1 cellular context compared by ENCODE assay signal in the genomic region with DNA sequence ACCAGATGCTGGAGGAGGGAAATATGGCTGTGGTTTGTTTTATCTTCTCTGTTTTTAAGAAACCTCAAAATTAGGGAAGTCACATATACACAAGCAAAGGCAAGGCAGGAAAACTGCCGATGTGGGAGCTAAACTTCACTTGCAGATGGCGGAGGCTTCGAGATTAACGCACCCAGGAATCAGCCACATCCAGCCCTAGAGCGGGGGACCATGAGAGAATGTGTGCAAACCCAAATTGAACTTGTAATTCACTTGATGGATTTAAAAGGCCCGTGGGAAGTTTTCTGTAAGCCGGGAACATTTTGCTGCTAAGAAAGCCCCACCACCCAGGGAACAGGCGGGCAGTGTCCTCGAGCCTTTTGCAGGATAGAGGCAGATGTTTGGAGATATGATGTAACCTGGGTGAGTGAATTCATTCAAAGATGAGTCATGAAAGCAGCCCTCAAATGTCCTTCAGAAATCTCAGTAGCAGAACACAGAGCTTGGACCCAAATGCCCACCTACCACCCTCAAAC.
TF ChIP-seq lines count a peak whose summit lies in the region.

No MANE protein-coding gene starts in this region.

TF ChIP-seq in GM12878, 131 proteins besides CTCF, POLR2A, EP300 and RAD21 (continued from another document and continues in another):
- TF ChIP-seq, protein P1, sequence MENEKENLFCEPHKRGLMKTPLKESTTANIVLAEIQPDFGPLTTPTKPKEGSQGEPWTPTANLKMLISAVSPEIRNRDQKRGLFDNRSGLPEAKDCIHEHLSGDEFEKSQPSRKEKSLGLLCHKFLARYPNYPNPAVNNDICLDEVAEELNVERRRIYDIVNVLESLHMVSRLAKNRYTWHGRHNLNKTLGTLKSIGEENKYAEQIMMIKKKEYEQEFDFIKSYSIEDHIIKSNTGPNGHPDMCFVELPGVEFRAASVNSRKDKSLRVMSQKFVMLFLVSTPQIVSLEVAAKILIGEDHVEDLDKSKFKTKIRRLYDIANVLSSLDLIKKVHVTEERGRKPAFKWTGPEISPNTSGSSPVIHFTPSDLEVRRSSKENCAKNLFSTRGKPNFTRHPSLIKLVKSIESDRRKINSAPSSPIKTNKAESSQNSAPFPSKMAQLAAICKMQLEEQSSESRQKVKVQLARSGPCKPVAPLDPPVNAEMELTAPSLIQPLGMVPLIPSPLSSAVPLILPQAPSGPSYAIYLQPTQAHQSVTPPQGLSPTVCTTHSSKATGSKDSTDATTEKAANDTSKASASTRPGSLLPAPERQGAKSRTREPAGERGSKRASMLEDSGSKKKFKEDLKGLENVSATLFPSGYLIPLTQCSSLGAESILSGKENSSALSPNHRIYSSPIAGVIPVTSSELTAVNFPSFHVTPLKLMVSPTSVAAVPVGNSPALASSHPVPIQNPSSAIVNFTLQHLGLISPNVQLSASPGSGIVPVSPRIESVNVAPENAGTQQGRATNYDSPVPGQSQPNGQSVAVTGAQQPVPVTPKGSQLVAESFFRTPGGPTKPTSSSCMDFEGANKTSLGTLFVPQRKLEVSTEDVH (IDR thresholded peaks at IDR 0.05; ENCODE audit: low read depth, partially characterized antibody): no peak
- no peak for TF ChIP-seq FOS (IDR thresholded peaks at IDR 0.05; ENCODE audit: borderline replicate concordance, extremely low read depth, insufficient read length)
- TF ChIP-seq, protein P2, sequence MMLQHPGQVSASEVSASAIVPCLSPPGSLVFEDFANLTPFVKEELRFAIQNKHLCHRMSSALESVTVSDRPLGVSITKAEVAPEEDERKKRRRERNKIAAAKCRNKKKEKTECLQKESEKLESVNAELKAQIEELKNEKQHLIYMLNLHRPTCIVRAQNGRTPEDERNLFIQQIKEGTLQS (IDR thresholded peaks at IDR 0.05; ENCODE audit: borderline replicate concordance, extremely low read depth, low read depth, low read length): no peak
- TF ChIP-seq, protein P3, sequence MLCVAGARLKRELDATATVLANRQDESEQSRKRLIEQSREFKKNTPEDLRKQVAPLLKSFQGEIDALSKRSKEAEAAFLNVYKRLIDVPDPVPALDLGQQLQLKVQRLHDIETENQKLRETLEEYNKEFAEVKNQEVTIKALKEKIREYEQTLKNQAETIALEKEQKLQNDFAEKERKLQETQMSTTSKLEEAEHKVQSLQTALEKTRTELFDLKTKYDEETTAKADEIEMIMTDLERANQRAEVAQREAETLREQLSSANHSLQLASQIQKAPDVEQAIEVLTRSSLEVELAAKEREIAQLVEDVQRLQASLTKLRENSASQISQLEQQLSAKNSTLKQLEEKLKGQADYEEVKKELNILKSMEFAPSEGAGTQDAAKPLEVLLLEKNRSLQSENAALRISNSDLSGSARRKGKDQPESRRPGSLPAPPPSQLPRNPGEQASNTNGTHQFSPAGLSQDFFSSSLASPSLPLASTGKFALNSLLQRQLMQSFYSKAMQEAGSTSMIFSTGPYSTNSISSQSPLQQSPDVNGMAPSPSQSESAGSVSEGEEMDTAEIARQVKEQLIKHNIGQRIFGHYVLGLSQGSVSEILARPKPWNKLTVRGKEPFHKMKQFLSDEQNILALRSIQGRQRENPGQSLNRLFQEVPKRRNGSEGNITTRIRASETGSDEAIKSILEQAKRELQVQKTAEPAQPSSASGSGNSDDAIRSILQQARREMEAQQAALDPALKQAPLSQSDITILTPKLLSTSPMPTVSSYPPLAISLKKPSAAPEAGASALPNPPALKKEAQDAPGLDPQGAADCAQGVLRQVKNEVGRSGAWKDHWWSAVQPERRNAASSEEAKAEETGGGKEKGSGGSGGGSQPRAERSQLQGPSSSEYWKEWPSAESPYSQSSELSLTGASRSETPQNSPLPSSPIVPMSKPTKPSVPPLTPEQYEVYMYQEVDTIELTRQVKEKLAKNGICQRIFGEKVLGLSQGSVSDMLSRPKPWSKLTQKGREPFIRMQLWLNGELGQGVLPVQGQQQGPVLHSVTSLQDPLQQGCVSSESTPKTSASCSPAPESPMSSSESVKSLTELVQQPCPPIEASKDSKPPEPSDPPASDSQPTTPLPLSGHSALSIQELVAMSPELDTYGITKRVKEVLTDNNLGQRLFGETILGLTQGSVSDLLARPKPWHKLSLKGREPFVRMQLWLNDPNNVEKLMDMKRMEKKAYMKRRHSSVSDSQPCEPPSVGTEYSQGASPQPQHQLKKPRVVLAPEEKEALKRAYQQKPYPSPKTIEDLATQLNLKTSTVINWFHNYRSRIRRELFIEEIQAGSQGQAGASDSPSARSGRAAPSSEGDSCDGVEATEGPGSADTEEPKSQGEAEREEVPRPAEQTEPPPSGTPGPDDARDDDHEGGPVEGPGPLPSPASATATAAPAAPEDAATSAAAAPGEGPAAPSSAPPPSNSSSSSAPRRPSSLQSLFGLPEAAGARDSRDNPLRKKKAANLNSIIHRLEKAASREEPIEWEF (IDR thresholded peaks at IDR 0.05; ENCODE audit: insufficient replicate concordance, low read depth, low read length): no peak
- TF ChIP-seq DPF2 (IDR thresholded peaks at IDR 0.05): no peak; the same call in 1 of the 2 replicates
- TF ChIP-seq, protein P4, sequence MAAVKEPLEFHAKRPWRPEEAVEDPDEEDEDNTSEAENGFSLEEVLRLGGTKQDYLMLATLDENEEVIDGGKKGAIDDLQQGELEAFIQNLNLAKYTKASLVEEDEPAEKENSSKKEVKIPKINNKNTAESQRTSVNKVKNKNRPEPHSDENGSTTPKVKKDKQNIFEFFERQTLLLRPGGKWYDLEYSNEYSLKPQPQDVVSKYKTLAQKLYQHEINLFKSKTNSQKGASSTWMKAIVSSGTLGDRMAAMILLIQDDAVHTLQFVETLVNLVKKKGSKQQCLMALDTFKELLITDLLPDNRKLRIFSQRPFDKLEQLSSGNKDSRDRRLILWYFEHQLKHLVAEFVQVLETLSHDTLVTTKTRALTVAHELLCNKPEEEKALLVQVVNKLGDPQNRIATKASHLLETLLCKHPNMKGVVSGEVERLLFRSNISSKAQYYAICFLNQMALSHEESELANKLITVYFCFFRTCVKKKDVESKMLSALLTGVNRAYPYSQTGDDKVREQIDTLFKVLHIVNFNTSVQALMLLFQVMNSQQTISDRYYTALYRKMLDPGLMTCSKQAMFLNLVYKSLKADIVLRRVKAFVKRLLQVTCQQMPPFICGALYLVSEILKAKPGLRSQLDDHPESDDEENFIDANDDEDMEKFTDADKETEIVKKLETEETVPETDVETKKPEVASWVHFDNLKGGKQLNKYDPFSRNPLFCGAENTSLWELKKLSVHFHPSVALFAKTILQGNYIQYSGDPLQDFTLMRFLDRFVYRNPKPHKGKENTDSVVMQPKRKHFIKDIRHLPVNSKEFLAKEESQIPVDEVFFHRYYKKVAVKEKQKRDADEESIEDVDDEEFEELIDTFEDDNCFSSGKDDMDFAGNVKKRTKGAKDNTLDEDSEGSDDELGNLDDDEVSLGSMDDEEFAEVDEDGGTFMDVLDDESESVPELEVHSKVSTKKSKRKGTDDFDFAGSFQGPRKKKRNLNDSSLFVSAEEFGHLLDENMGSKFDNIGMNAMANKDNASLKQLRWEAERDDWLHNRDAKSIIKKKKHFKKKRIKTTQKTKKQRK (IDR thresholded peaks at IDR 0.05; ENCODE audit: low read depth, low read length): no peak
- no peak for TF ChIP-seq TCF7 (IDR thresholded peaks at IDR 0.05; ENCODE audit: borderline replicate concordance)
- TF ChIP-seq FOXM1 (IDR thresholded peaks at IDR 0.05; ENCODE audit: low read depth, low read length): peak; percentile 53; the same call in 1 of the 2 replicates
- TF ChIP-seq, protein P5, sequence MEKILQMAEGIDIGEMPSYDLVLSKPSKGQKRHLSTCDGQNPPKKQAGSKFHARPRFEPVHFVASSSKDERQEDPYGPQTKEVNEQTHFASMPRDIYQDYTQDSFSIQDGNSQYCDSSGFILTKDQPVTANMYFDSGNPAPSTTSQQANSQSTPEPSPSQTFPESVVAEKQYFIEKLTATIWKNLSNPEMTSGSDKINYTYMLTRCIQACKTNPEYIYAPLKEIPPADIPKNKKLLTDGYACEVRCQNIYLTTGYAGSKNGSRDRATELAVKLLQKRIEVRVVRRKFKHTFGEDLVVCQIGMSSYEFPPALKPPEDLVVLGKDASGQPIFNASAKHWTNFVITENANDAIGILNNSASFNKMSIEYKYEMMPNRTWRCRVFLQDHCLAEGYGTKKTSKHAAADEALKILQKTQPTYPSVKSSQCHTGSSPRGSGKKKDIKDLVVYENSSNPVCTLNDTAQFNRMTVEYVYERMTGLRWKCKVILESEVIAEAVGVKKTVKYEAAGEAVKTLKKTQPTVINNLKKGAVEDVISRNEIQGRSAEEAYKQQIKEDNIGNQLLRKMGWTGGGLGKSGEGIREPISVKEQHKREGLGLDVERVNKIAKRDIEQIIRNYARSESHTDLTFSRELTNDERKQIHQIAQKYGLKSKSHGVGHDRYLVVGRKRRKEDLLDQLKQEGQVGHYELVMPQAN (conservative IDR thresholded peaks at IDR 0.05): no peak
- no peak for TF ChIP-seq CHD2 (IDR thresholded peaks at IDR 0.05; ENCODE audit: borderline replicate concordance, low read depth, low read length)
- peak; percentile 73; the same call in 1 of the 2 replicates for TF ChIP-seq BCL11A (IDR thresholded peaks at IDR 0.05; ENCODE audit: low read depth, low read length)
- TF ChIP-seq, protein P6, sequence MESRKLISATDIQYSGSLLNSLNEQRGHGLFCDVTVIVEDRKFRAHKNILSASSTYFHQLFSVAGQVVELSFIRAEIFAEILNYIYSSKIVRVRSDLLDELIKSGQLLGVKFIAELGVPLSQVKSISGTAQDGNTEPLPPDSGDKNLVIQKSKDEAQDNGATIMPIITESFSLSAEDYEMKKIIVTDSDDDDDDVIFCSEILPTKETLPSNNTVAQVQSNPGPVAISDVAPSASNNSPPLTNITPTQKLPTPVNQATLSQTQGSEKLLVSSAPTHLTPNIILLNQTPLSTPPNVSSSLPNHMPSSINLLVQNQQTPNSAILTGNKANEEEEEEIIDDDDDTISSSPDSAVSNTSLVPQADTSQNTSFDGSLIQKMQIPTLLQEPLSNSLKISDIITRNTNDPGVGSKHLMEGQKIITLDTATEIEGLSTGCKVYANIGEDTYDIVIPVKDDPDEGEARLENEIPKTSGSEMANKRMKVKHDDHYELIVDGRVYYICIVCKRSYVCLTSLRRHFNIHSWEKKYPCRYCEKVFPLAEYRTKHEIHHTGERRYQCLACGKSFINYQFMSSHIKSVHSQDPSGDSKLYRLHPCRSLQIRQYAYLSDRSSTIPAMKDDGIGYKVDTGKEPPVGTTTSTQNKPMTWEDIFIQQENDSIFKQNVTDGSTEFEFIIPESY (IDR thresholded peaks at IDR 0.05): no peak
- TF ChIP-seq, protein P7, sequence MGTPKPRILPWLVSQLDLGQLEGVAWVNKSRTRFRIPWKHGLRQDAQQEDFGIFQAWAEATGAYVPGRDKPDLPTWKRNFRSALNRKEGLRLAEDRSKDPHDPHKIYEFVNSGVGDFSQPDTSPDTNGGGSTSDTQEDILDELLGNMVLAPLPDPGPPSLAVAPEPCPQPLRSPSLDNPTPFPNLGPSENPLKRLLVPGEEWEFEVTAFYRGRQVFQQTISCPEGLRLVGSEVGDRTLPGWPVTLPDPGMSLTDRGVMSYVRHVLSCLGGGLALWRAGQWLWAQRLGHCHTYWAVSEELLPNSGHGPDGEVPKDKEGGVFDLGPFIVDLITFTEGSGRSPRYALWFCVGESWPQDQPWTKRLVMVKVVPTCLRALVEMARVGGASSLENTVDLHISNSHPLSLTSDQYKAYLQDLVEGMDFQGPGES (IDR thresholded peaks at IDR 0.05): no peak
- no peak for TF ChIP-seq EZH2 (IDR thresholded peaks at IDR 0.05; ENCODE audit: borderline replicate concordance, control insufficient read depth, low read depth, low read length)
- no peak for TF ChIP-seq KAT2A (conservative IDR thresholded peaks at IDR 0.05; ENCODE audit: control insufficient read depth, low read depth, low read length)
- TF ChIP-seq JUNB (IDR thresholded peaks at IDR 0.05): peak; percentile 95
- no peak for TF ChIP-seq CEBPB (IDR thresholded peaks at IDR 0.05; ENCODE audit: borderline replicate concordance in 1 of 2, low read depth in 2 of 2, low read length in 2 of 2)
- TF ChIP-seq ETV6 (conservative IDR thresholded peaks at IDR 0.05 in 1 of 2, IDR thresholded peaks at IDR 0.05 in 1 of 2; ENCODE audit: borderline replicate concordance in 1 of 2, low read depth in 1 of 2): no peak
- TF ChIP-seq, protein P8, sequence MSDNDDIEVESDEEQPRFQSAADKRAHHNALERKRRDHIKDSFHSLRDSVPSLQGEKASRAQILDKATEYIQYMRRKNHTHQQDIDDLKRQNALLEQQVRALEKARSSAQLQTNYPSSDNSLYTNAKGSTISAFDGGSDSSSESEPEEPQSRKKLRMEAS (IDR thresholded peaks at IDR 0.05; ENCODE audit: low read depth, low read length): no peak
- 0 out of 2 replicates have a peak, but pooled peaks have one; percentile 16 for TF ChIP-seq ZNF207 (IDR thresholded peaks at IDR 0.05; ENCODE audit: borderline replicate concordance)
- no peak for TF ChIP-seq ZNF384 (IDR thresholded peaks at IDR 0.05; ENCODE audit: borderline replicate concordance, low read depth, low read length)
- peak; percentile 72 for TF ChIP-seq MTA3 (IDR thresholded peaks at IDR 0.05; ENCODE audit: borderline replicate concordance, low read length)
- TF ChIP-seq ZNF217 (IDR thresholded peaks at IDR 0.05): no peak
- no peak for TF ChIP-seq STAT1 (conservative IDR thresholded peaks at IDR 0.05)
- TF ChIP-seq CREM (IDR thresholded peaks at IDR 0.05; ENCODE audit: low read depth): peak; percentile 80
- TF ChIP-seq, protein P9, sequence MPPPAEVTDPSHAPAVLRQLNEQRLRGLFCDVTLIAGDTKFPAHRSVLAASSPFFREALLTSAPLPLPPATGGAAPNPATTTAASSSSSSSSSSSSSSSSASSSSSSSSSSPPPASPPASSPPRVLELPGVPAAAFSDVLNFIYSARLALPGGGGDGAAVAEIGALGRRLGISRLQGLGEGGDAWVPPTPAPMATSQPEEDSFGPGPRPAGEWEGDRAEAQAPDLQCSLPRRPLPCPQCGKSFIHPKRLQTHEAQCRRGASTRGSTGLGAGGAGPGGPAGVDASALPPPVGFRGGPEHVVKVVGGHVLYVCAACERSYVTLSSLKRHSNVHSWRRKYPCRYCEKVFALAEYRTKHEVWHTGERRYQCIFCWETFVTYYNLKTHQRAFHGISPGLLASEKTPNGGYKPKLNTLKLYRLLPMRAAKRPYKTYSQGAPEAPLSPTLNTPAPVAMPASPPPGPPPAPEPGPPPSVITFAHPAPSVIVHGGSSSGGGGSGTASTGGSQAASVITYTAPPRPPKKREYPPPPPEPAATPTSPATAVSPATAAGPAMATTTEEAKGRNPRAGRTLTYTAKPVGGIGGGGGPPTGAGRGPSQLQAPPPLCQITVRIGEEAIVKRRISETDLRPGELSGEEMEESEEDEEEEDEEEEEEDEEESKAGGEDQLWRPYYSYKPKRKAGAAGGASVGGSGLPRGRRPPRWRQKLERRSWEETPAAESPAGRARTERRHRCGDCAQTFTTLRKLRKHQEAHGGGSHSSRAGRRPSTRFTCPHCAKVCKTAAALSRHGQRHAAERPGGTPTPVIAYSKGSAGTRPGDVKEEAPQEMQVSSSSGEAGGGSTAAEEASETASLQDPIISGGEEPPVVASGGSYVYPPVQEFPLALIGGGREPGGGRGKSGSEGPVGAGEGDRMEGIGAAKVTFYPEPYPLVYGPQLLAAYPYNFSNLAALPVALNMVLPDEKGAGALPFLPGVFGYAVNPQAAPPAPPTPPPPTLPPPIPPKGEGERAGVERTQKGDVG (CRISPR knock-in tag; IDR thresholded peaks at IDR 0.05): no peak
- no peak for TF ChIP-seq CHD4 (IDR thresholded peaks at IDR 0.05)
- TF ChIP-seq HDAC6 (IDR thresholded peaks at IDR 0.05; ENCODE audit: unreplicated experiment): no peak
